ENCODE assay signal across 8 cellular contexts in genomic region chrX:40151211-40152172, GRCh38. TPM values are rescaled to one million over a fixed set of nuclear protein-coding genes. Genes with fewer than 3 reads are reported as not detected.
DNase-seq lines count a peak whose midpoint lies in the region.

No MANE protein-coding gene starts in this region.

- H3K4me1 ChIP-seq in skeletal muscle satellite cell (ENCODE audit: control insufficient read depth, insufficient read depth, low read length): peaks cover 29% of the 10 kb centered on the region

- peak; percentile 47 to 49 for DNase-seq in NCI-H524 (lab: John Stamatoyannopoulos, UW)
- no peak for DNase-seq in NCI-H524 treated with DMSO at 0.1 percent for 48 hours (lab: John Stamatoyannopoulos, UW)
- DNase-seq in NCI-H748 treated with DMSO at 0.1 percent for 48 hours (lab: John Stamatoyannopoulos, UW): peak; percentile 51
- DNase-seq in iris pigment epithelial cell (ENCODE audit: low read depth): peak; percentile 55
- DNase-seq in GOT3 (lab: John Stamatoyannopoulos, UW): no peak
- DNase-seq in NCI-H1436 (lab: John Stamatoyannopoulos, UW): no peak
- no peak for DNase-seq in COR-L47 (lab: John Stamatoyannopoulos, UW)

- no peak overlapping the region for H3K4me3 ChIP-seq in skeletal muscle satellite cell (ENCODE audit: low read length)

- H3K9ac ChIP-seq in skeletal muscle satellite cell (ENCODE audit: low read depth, low read length): no peak overlapping the region

- peaks cover 43% of the 10 kb centered on the region for H3K27me3 ChIP-seq in skeletal muscle satellite cell (ENCODE audit: control insufficient read depth, insufficient read depth, low read length)

- peak overlapping the region; percentile 91 for H3K4me2 ChIP-seq in skeletal muscle satellite cell (ENCODE audit: low read length)

- no peaks in the 10 kb centered on the region for H3K36me3 ChIP-seq in skeletal muscle satellite cell (ENCODE audit: insufficient read depth, low read length)

- no peaks in the 10 kb centered on the region for H3K9me3 ChIP-seq in skeletal muscle satellite cell (replicated peaks; ENCODE audit: low read length)

RNA-seq across cellular contexts. Expression of gene BCOR, which starts 53.7 kb away (rescaled TPM):
- total RNA-seq in skeletal muscle satellite cell (2012; rRNA removed): 5.6 and 7.0 TPM in 2 replicates

Comparison
In these comparisons a context has a peak if more than half of its experiments do, and no peak if none do; other contexts are left out.
1. DNase-seq: peak in NCI-H524 (2 of 2), NCI-H748 treated with DMSO at 0.1 percent for 48 hours (single experiment) and iris pigment epithelial cell (single experiment); none in NCI-H524 treated with DMSO at 0.1 percent for 48 hours (single experiment), GOT3 (single experiment), NCI-H1436 (single experiment) and COR-L47 (single experiment).